ENCODE assay signal across 8 cellular contexts in genomic region chr3:114057011-114057347, GRCh38. TPM values are rescaled to one million over a fixed set of nuclear protein-coding genes. Genes with fewer than 3 reads are reported as not detected.
DNase-seq lines count a peak whose midpoint lies in the region; ATAC-seq and TF ChIP-seq lines count a peak whose summit lies in the region.

No MANE protein-coding gene starts in this region.

- DNase-seq in activated T-helper 2 cell treated with anti-CD3 and anti-CD28 coated beads, Interferon-gamma antibody, Interleukin-2, Interleukin-4, amounts not matched to agents 10 μg/mL and 5 μg/mL and 100 μg/mL, durations not matched to agents 14 hours and 24 hours and 36 hours (ENCODE audit: low spot score), result no peak
- DNase-seq in left lung (no peak), transverse colon (no peak), NCI-H128 (lab: John Stamatoyannopoulos, UW; ENCODE audit: unreplicated experiment) (no peak), dermis blood vessel endothelial cell (no peak)

- no peaks in the 10 kb centered on the region for H3K27me3 Mint-ChIP-seq in activated T-helper 2 cell treated with anti-CD3 and anti-CD28 coated beads, Interferon-gamma antibody, Interleukin-2, Interleukin-4, amounts not matched to agents 10 μg/mL and 5 μg/mL and 100 μg/mL, durations not matched to agents 14 hours and 24 hours and 36 hours (ENCODE audit: low read depth)

- peak overlapping the region; percentile 75 to 79 for H3K4me3 ChIP-seq in left lung
- H3K4me3 ChIP-seq in transverse colon, result peak overlapping the region; percentile 50 to 72 (median 60)

- peak overlapping the region; percentile 91 for H3K4me3 Mint-ChIP-seq in activated T-helper 2 cell treated with anti-CD3 and anti-CD28 coated beads, Interferon-gamma antibody, Interleukin-2, Interleukin-4, amounts not matched to agents 10 μg/mL and 5 μg/mL and 100 μg/mL, durations not matched to agents 14 hours and 24 hours and 36 hours (ENCODE audit: low read depth)

- no peak for TF ChIP-seq EP300 in transverse colon (IDR thresholded peaks at IDR 0.05; ENCODE audit: low read depth)

- H3K27ac ChIP-seq in left lung, result peak overlapping the region; percentile 70 to 87
- peak overlapping the region; percentile 76 to 90 (median 87) for H3K27ac ChIP-seq in transverse colon

- H3K9me3 Mint-ChIP-seq in activated T-helper 2 cell treated with anti-CD3 and anti-CD28 coated beads, Interferon-gamma antibody, Interleukin-2, Interleukin-4, amounts not matched to agents 10 μg/mL and 5 μg/mL and 100 μg/mL, durations not matched to agents 14 hours and 24 hours and 36 hours, result no peaks in the 10 kb centered on the region

- H3K27ac Mint-ChIP-seq in activated T-helper 2 cell treated with anti-CD3 and anti-CD28 coated beads, Interferon-gamma antibody, Interleukin-2, Interleukin-4, amounts not matched to agents 10 μg/mL and 5 μg/mL and 100 μg/mL, durations not matched to agents 14 hours and 24 hours and 36 hours, result peak overlapping the region; percentile 89

- in situ Hi-C loops in transverse colon (cut with MboI; ENCODE audit: low pct_ligation_motif_present in 1 of 4, low pct_unique_long_range_greater_than_20kb in 1 of 4, low sequenced_read_pairs in 3 of 4), result loop anchor here in 1 of 4 donors (25.0 kb wide), 1 partner anchor 320 kb away; the partner anchor contains the start of genes ATP6V1A and NAA50

- no peaks in the 10 kb centered on the region for H3K27me3 ChIP-seq in left lung
- no peaks in the 10 kb centered on the region for H3K27me3 ChIP-seq in transverse colon

- H3K9me3 ChIP-seq in left lung (no peaks in the 10 kb centered on the region), transverse colon (no peaks in the 10 kb centered on the region)

- H3K4me1 ChIP-seq in left lung (peaks cover 3 to 34% of the 10 kb centered on the region in 2 donors), transverse colon (peaks cover 6 to 26% (median 13%) of the 10 kb centered on the region in 4 donors)

- H3K36me3 ChIP-seq in left lung, result no peaks in the 10 kb centered on the region
- H3K36me3 ChIP-seq in transverse colon, result no peaks in the 10 kb centered on the region

- H3K4me1 Mint-ChIP-seq in activated T-helper 2 cell treated with anti-CD3 and anti-CD28 coated beads, Interferon-gamma antibody, Interleukin-2, Interleukin-4, amounts not matched to agents 10 μg/mL and 5 μg/mL and 100 μg/mL, durations not matched to agents 14 hours and 24 hours and 36 hours (ENCODE audit: low read depth), result peaks cover 25% of the 10 kb centered on the region

- no peak for TF ChIP-seq CTCF in left lung (IDR thresholded peaks at IDR 0.05)
- TF ChIP-seq CTCF in transverse colon (IDR thresholded peaks at IDR 0.05), result no peak

- WGBS in transverse colon (ENCODE audit: low coverage in 1 of 2), 2 donors, result 0% methylated on average over 3 to 8 of the region's 8 CpGs

- intact Hi-C loops in activated T-helper 2 cell treated with anti-CD3 and anti-CD28 coated beads, Interferon-gamma antibody, Interleukin-2, Interleukin-4, amounts not matched to agents 10 μg/mL and 5 μg/mL and 100 μg/mL, durations not matched to agents 14 hours and 24 hours and 36 hours (cut with micrococcal nuclease), result loop anchor here (2.0 kb wide), 3 partner anchors 110 to 362 kb away; partner anchors contain the start of gene GRAMD1C
- intact Hi-C loops in left lung (cut with DNase I), result no loop called here
- intact Hi-C loops in transverse colon (cut with DNase I; ENCODE audit: low total_unique reads), result no loop called here

- peaks cover 16% of the 10 kb centered on the region for H3K36me3 Mint-ChIP-seq in activated T-helper 2 cell treated with anti-CD3 and anti-CD28 coated beads, Interferon-gamma antibody, Interleukin-2, Interleukin-4, amounts not matched to agents 10 μg/mL and 5 μg/mL and 100 μg/mL, durations not matched to agents 14 hours and 24 hours and 36 hours (ENCODE audit: low read depth)

- ATAC-seq in GM19324 (IDR thresholded peaks at IDR 0.05; ENCODE audit: low FRiP score, unreplicated experiment) (peak; percentile 6), HG03064 (IDR thresholded peaks at IDR 0.05; ENCODE audit: low read depth, unreplicated experiment) (peak; percentile 17), left lung (peak; percentile 4), HG03565 (IDR thresholded peaks at IDR 0.05; ENCODE audit: unreplicated experiment) (no peak)

- no peak for TF ChIP-seq POLR2A in transverse colon (IDR thresholded peaks at IDR 0.05)

RNA-seq across cellular contexts. Expression of gene QTRT2, which starts 0.4 kb away (rescaled TPM):
- 40.2 and 41.3 TPM in 2 replicates for total RNA-seq in activated T-helper 2 cell treated with anti-CD3 and anti-CD28 coated beads, Interferon-gamma antibody, Interleukin-2, Interleukin-4, amounts not matched to agents 10 μg/mL and 5 μg/mL and 100 μg/mL, durations not matched to agents 14 hours and 24 hours and 36 hours
- 10 to 100 TPM; 16.4 to 27.3 TPM for total RNA-seq in left lung
- total RNA-seq in transverse colon, result 10 to 100 TPM in 3 of 4 donors, 1 to 10 TPM in 1; 7.2 to 18.3 (median 14.7) TPM
- total RNA-seq in dermis blood vessel endothelial cell, result 33.2 and 38.5 TPM in 2 replicates

RNA-seq across cellular contexts. Expression of gene CCDC191, which starts 0.7 kb away (rescaled TPM):
- 0.68 and 0.76 TPM in 2 replicates for total RNA-seq in activated T-helper 2 cell treated with anti-CD3 and anti-CD28 coated beads, Interferon-gamma antibody, Interleukin-2, Interleukin-4, amounts not matched to agents 10 μg/mL and 5 μg/mL and 100 μg/mL, durations not matched to agents 14 hours and 24 hours and 36 hours
- total RNA-seq in left lung (1 to 10 TPM; 3.3 to 3.4 TPM), transverse colon (10 to 100 TPM in 2 of 4 donors, 1 to 10 TPM in 2; 5.7 to 27.7 (median 11.7) TPM), dermis blood vessel endothelial cell (1.3 and 3.2 TPM in 2 replicates)
